In the genomic region with DNA sequence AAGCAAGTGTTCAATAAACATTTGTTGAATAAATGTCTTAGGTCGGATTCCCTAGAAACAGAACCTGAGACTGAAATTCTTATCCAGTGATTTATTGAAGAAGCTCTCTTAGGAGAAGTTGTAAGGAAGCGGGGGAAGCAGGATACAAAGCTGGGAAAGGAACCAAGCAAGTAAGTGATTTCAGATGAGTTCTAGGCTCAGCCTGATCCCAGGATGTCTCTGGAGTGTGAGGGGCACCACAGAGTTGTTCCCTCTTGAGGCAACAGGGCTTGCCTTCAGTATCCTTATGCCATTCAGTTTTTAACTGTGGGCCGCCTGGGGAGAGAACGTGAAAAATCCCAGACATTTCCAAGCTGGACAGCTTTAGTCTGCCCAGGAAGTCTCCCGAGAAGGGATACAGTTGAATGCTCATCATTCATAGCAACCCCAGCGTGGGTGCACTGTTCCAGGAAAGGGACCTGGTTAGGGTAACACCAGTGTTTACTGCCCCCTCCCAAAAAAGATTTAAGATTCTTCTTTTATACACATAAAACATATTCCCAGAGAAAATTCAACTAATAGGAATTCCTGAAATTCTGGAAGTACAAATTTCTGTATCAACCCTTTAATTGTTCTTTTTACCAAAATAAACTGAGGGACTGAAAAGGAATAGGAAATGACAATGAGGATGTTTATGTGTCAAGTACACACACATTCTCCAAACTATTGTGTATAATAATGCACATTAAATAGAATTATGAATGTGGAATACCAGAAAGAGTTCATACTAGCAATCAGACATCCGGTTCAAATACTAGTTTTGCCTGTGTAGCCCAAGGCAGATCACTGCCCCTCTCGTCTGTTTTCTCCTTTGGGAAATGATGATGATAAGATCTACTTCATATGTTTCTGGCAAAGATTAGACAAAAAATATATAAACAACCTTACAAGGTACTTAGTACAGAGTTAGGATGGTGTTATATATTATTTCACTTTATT, we compare ENCODE assay signal across 18 cellular contexts.
DNase-seq lines count a peak whose midpoint lies in the region; ATAC-seq and TF ChIP-seq lines count a peak whose summit lies in the region.
"Had no signal": no experiment of that assay in that cellular context is flagged by ENCODE, and none has a peak within 500 bp of the region (broad histone marks: within the 10 kb centered on the region; RNA-seq: fewer than 3 reads in every experiment).

No MANE protein-coding gene starts in this region.

- no peaks in the 10 kb centered on the region for H3K27me3 ChIP-seq in SK-N-SH (ENCODE audit: insufficient read depth)

- TF ChIP-seq CTCF in SK-N-SH (IDR thresholded peaks at IDR 0.05) (no peak), fibroblast of mammary gland (conservative IDR thresholded peaks at IDR 0.05; ENCODE audit: control insufficient read depth, insufficient read depth, low read depth, low read length) (no peak)

- H3F3A ChIP-seq in SK-N-SH (replicated peaks; ENCODE audit: insufficient read depth), result peaks cover 28% of the 10 kb centered on the region

- H3K27ac ChIP-seq in SK-N-SH (ENCODE audit: low read depth in 2 of 2, low read length in 1 of 2), result peak overlapping the region; percentile 88 to 96

- no peaks in the 10 kb centered on the region for H3K9me2 ChIP-seq in SK-N-SH

- 0 out of 2 replicates have a peak overlapping the region, but pooled peaks have one; percentile 3 for H3K9ac ChIP-seq in SK-N-SH

- WGBS in SK-N-SH (ENCODE audit: low lambda C conversion rate), result 36% methylated on average over 7 of the region's 8 CpGs

- ATAC-seq in sciatic nerve (peak; percentile 62), HG02852 (IDR thresholded peaks at IDR 0.05; ENCODE audit: unreplicated experiment) (no peak), HG02981 (IDR thresholded peaks at IDR 0.05; ENCODE audit: unreplicated experiment) (no peak)

- H3K9me3 ChIP-seq in SK-N-SH, result no peaks in the 10 kb centered on the region

- H3K4me2 ChIP-seq in SK-N-SH, result peak overlapping the region; percentile 58

- CTCF ChIA-PET in SK-N-SH (lab: Yijun Ruan, JAX), result interaction anchor here (0.9 kb wide), 1 partner anchor 14 kb away, joined by 3 read pairs; no protein-coding TSS in a partner anchor

- no peak for TF ChIP-seq RAD21 in SK-N-SH (IDR thresholded peaks at IDR 0.05; ENCODE audit: low read length)

- no peaks in the 10 kb centered on the region for H4K20me1 ChIP-seq in SK-N-SH (ENCODE audit: insufficient read depth)

- H3K4me1 ChIP-seq in SK-N-SH (ENCODE audit: control insufficient read depth in 1 of 2, insufficient read depth in 2 of 2, low read depth in 1 of 2, low read length in 1 of 2), result peaks cover 18 to 53% of the 10 kb centered on the region in 2 experiments

- POLR2A ChIA-PET in SK-N-SH (lab: Yijun Ruan, JAX), result no interaction called here

- no peak overlapping the region for H3K4me3 ChIP-seq in SK-N-SH (ENCODE audit: low read depth in 2 of 2, low read length in 1 of 2)
- no peak overlapping the region for H3K4me3 ChIP-seq in fibroblast of mammary gland (ENCODE audit: control insufficient read depth, low read depth, low read length)
- H3K4me3 ChIP-seq: GM12878 had no signal

- TF ChIP-seq EP300 in SK-N-SH (IDR thresholded peaks at IDR 0.05; ENCODE audit: borderline replicate concordance in 1 of 2, low read depth in 1 of 2, low read length in 1 of 2), result peak; percentile 54 to 56; a peak in 2 of 4 replicates

- H3K79me2 ChIP-seq in SK-N-SH (ENCODE audit: insufficient read depth), result no peaks in the 10 kb centered on the region

- intact Hi-C loops in sciatic nerve (cut with DNase I), result no loop called here

- peak overlapping the region; percentile 47 for H2AFZ ChIP-seq in SK-N-SH (ENCODE audit: low read depth)

- DNase-seq in GM03348 (ENCODE audit: low spot score), result peak; percentile 29
- DNase-seq in SK-N-SH, result no peak
- peak; percentile 71 for DNase-seq in fibroblast of mammary gland (ENCODE audit: low read depth)
- DNase-seq in sciatic nerve (ENCODE audit: low spot score), result no peak
- no peak for DNase-seq in COLO829 (ENCODE audit: low spot score)
- DNase-seq in NCI-H2029 (lab: John Stamatoyannopoulos, UW), result no peak
- DNase-seq: ACHN, GF-D8, KBM-7, NCI-H1105 treated with DMSO at 0.1 percent for 48 hours, NCI-H1694, NCI-H510A, NCI-H748 treated with DMSO at 0.1 percent for 48 hours, SHP77 treated with DMSO at 0.1 percent for 48 hours, T-helper 1 cell had no signal

- H3K36me3 ChIP-seq in SK-N-SH (replicated peaks in 1 of 2; ENCODE audit: control insufficient read depth in 1 of 2, insufficient read depth in 2 of 2, low read length in 1 of 2), result no peaks in the 10 kb centered on the region

TF ChIP-seq in SK-N-SH, 30 proteins besides CTCF, POLR2A, EP300 and RAD21:
- TF ChIP-seq, protein P1, sequence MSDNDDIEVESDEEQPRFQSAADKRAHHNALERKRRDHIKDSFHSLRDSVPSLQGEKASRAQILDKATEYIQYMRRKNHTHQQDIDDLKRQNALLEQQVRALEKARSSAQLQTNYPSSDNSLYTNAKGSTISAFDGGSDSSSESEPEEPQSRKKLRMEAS (IDR thresholded peaks at IDR 0.05; ENCODE audit: low read depth), result no peak
- TF ChIP-seq, protein P2, sequence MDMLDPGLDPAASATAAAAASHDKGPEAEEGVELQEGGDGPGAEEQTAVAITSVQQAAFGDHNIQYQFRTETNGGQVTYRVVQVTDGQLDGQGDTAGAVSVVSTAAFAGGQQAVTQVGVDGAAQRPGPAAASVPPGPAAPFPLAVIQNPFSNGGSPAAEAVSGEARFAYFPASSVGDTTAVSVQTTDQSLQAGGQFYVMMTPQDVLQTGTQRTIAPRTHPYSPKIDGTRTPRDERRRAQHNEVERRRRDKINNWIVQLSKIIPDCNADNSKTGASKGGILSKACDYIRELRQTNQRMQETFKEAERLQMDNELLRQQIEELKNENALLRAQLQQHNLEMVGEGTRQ (IDR thresholded peaks at IDR 0.05; ENCODE audit: borderline replicate concordance, low read depth, low read length), result no peak
- no peak for TF ChIP-seq NRF1 (IDR thresholded peaks at IDR 0.05; ENCODE audit: low read depth, low read length)
- TF ChIP-seq, protein P3, sequence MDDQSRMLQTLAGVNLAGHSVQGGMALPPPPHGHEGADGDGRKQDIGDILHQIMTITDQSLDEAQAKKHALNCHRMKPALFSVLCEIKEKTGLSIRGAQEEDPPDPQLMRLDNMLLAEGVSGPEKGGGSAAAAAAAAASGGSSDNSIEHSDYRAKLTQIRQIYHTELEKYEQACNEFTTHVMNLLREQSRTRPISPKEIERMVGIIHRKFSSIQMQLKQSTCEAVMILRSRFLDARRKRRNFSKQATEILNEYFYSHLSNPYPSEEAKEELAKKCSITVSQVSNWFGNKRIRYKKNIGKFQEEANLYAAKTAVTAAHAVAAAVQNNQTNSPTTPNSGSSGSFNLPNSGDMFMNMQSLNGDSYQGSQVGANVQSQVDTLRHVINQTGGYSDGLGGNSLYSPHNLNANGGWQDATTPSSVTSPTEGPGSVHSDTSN (IDR thresholded peaks at IDR 0.05), result peak; percentile 4; the same call in 1 of the 2 replicates
- no peak for TF ChIP-seq TAF1 (IDR thresholded peaks at IDR 0.05; ENCODE audit: borderline replicate concordance, low read depth, low read length)
- TF ChIP-seq, protein P4, sequence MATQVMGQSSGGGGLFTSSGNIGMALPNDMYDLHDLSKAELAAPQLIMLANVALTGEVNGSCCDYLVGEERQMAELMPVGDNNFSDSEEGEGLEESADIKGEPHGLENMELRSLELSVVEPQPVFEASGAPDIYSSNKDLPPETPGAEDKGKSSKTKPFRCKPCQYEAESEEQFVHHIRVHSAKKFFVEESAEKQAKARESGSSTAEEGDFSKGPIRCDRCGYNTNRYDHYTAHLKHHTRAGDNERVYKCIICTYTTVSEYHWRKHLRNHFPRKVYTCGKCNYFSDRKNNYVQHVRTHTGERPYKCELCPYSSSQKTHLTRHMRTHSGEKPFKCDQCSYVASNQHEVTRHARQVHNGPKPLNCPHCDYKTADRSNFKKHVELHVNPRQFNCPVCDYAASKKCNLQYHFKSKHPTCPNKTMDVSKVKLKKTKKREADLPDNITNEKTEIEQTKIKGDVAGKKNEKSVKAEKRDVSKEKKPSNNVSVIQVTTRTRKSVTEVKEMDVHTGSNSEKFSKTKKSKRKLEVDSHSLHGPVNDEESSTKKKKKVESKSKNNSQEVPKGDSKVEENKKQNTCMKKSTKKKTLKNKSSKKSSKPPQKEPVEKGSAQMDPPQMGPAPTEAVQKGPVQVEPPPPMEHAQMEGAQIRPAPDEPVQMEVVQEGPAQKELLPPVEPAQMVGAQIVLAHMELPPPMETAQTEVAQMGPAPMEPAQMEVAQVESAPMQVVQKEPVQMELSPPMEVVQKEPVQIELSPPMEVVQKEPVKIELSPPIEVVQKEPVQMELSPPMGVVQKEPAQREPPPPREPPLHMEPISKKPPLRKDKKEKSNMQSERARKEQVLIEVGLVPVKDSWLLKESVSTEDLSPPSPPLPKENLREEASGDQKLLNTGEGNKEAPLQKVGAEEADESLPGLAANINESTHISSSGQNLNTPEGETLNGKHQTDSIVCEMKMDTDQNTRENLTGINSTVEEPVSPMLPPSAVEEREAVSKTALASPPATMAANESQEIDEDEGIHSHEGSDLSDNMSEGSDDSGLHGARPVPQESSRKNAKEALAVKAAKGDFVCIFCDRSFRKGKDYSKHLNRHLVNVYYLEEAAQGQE (IDR thresholded peaks at IDR 0.05; ENCODE audit: low read depth, low read length), result no peak
- TF ChIP-seq POLR2AphosphoS5 (IDR thresholded peaks at IDR 0.05; ENCODE audit: low read depth, low read length), result no peak
- TF ChIP-seq JUND (IDR thresholded peaks at IDR 0.05), result no peak
- no peak for TF ChIP-seq TEAD4 (IDR thresholded peaks at IDR 0.05; ENCODE audit: borderline replicate concordance, insufficient read depth)
- TF ChIP-seq RCOR1 (IDR thresholded peaks at IDR 0.05; ENCODE audit: low read length), result no peak
- no peak for TF ChIP-seq EZH2phosphoT487 (IDR thresholded peaks at IDR 0.05; ENCODE audit: borderline replicate concordance, low read depth)
- TF ChIP-seq FOSL2 (IDR thresholded peaks at IDR 0.05; ENCODE audit: borderline replicate concordance, low read depth), result no peak
- TF ChIP-seq FOXM1 (IDR thresholded peaks at IDR 0.05; ENCODE audit: low read depth), result no peak
- TF ChIP-seq TCF12 (IDR thresholded peaks at IDR 0.05), result peak; percentile 45
- TF ChIP-seq GATA2 (CRISPR knock-in tag; IDR thresholded peaks at IDR 0.05), result 0 out of 2 replicates have a peak, but pooled peaks have one; percentile 49
- TF ChIP-seq SIN3A (IDR thresholded peaks at IDR 0.05; ENCODE audit: borderline replicate concordance, low read depth, low read length), result no peak

Comparison
In these comparisons a context has a peak if more than half of its experiments do, and no peak if none do; other contexts are left out.
1. DNase-seq: peak in GM03348 (single experiment) and fibroblast of mammary gland (single experiment); none in SK-N-SH (single experiment), sciatic nerve (single experiment), COLO829 (single experiment) and NCI-H2029 (single experiment).